Comparison of ENCODE assay signal across 8 cellular contexts in the genomic region with DNA sequence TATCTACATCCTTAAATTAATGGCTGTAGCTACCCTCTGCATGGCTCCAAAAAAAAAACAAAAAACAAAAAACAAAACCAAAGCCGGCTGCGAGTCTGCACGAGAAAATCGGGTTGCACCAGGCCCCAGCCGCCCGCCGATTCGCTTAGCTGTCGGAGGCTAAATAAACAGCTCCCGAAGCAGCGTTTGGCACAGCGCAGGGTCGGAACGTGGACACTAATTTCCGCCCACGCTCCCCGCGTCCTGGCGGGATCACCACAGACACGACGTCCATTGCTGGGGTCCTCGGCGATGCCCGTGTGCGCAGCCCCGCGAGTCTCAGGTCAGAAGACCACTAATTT. TPM values are rescaled to one million over a fixed set of nuclear protein-coding genes. Genes with fewer than 3 reads are reported as not detected.
DNase-seq lines count a peak whose midpoint lies in the region; ATAC-seq and TF ChIP-seq lines count a peak whose summit lies in the region.

No MANE protein-coding gene starts in this region.

- no peak for TF ChIP-seq EP300 in ovary (IDR thresholded peaks at IDR 0.05)
- TF ChIP-seq EP300 in upper lobe of left lung (IDR thresholded peaks at IDR 0.05), result no peak

- H3K4me1 ChIP-seq in foreskin keratinocyte (peaks cover 35% of the 10 kb centered on the region), ovary (ENCODE audit: insufficient read depth) (peaks cover 9% of the 10 kb centered on the region), upper lobe of left lung (peaks cover 23 to 35% (median 29%) of the 10 kb centered on the region in 4 donors)

- intact Hi-C loops in ovary (cut with DNase I), result no loop called here

- no peak for TF ChIP-seq POLR2A in ovary (IDR thresholded peaks at IDR 0.05)
- TF ChIP-seq POLR2A in upper lobe of left lung (IDR thresholded peaks at IDR 0.05), result no peak

- H3K9me3 ChIP-seq in ovary, result no peaks in the 10 kb centered on the region
- H3K9me3 ChIP-seq in upper lobe of left lung, result no peaks in the 10 kb centered on the region

- DNase-seq in GM10266 (ENCODE audit: extremely low spot score) (peak; percentile 54), NOMO-1 treated with DMSO at 0.1 percent for 48 hours (lab: John Stamatoyannopoulos, UW; ENCODE audit: unreplicated experiment) (peak; percentile 46), activated gamma-delta T cell (lab: John Stamatoyannopoulos, UW) (peak; percentile 35), foreskin keratinocyte (no peak), ovary (peak; percentile 68 to 85 (median 78)), upper lobe of left lung (peak in 1 of 2 donors; percentile 49), GDM1 (lab: John Stamatoyannopoulos, UW) (no peak)

- no peaks in the 10 kb centered on the region for H3K27me3 ChIP-seq in foreskin keratinocyte
- no peaks in the 10 kb centered on the region for H3K27me3 ChIP-seq in ovary
- H3K27me3 ChIP-seq in upper lobe of left lung, result no peaks in the 10 kb centered on the region

- peak; percentile 24 for ATAC-seq in HG02970 (IDR thresholded peaks at IDR 0.05; ENCODE audit: low FRiP score, unreplicated experiment)
- ATAC-seq in foreskin keratinocyte, result peak; percentile 14
- ATAC-seq in upper lobe of left lung (ENCODE audit: low FRiP score in 2 of 2), result peak; percentile 77 to 81

- TF ChIP-seq CTCF in GM10266 (IDR thresholded peaks at IDR 0.05; ENCODE audit: control insufficient read depth, insufficient read depth, low read depth, missing control alignments) (no peak), foreskin keratinocyte (conservative IDR thresholded peaks at IDR 0.05) (no peak), ovary (IDR thresholded peaks at IDR 0.05) (no peak), upper lobe of left lung (IDR thresholded peaks at IDR 0.05) (no peak)

- H3K27ac ChIP-seq in foreskin keratinocyte, result peak overlapping the region; percentile 97
- peak overlapping the region; percentile 88 to 96 for H3K27ac ChIP-seq in ovary
- peak overlapping the region; percentile 96 to 99 (median 98) for H3K27ac ChIP-seq in upper lobe of left lung

- no peaks in the 10 kb centered on the region for H3K36me3 ChIP-seq in ovary
- H3K36me3 ChIP-seq in upper lobe of left lung, result no peaks in the 10 kb centered on the region

- 0% methylated on average over 27 of the region's 27 CpGs for WGBS in ovary, 3 donors
- 0% methylated on average over 27 of the region's 27 CpGs for WGBS in upper lobe of left lung, 2 donors

- H3K4me3 ChIP-seq in ovary (peak overlapping the region; percentile 57), upper lobe of left lung (peak overlapping the region; percentile 77 to 97 (median 86))

RNA-seq across cellular contexts. Expression of a gene that starts 0.7 kb away (rescaled TPM):
- 35.2 and 38.0 TPM in 2 replicates for total RNA-seq in foreskin keratinocyte
- 6.0 and 7.2 TPM in 2 replicates for polyA plus RNA-seq in foreskin keratinocyte
- total RNA-seq in ovary, result 10 to 100 TPM; 22.6 to 65.2 (median 54.3) TPM
- 10 to 100 TPM; 10.4 to 32.2 TPM for polyA plus RNA-seq in ovary
- 100 to 1,000 TPM in 1 of 6 donors, 10 to 100 TPM in 5; 37.7 to 158 (median 60.1) TPM for total RNA-seq in upper lobe of left lung

RNA-seq across cellular contexts. Expression of a gene that starts 40.8 kb away (rescaled TPM):
- total RNA-seq in foreskin keratinocyte (15.5 and 18.1 TPM in 2 replicates), ovary (10 to 100 TPM; 11.4 to 20.2 (median 13.0) TPM), upper lobe of left lung (10 to 100 TPM in 5 of 6 donors, 1 to 10 TPM in 1; 8.2 to 59.7 (median 14.9) TPM)
- polyA plus RNA-seq in foreskin keratinocyte (3.7 and 6.2 TPM in 2 replicates), ovary (10 to 100 TPM in 1 of 2 donors, 1 to 10 TPM in 1; 8.9 to 16.8 TPM)

Comparison
In these comparisons a context has a peak if more than half of its experiments do, and no peak if none do; other contexts are left out.
1. DNase-seq: peak in GM10266 (single experiment), NOMO-1 treated with DMSO at 0.1 percent for 48 hours (single experiment), activated gamma-delta T cell (single experiment) and ovary (5 of 5); none in foreskin keratinocyte (0 of 2) and GDM1 (single experiment).
2. ATAC-seq: peak in every context shown above with its lines; median percentile 79 in upper lobe of left lung; 24 in HG02970; 14 in foreskin keratinocyte.
3. Peak in every context shown above with its lines, with median percentiles within 50 percentile points of each other: H3K27ac ChIP-seq.